In genomic region chr18:23072079-23072478, GRCh38 we compare ENCODE assay signal across 2 cellular contexts.
TF ChIP-seq lines count a peak whose summit lies in the region.

No MANE protein-coding gene starts in this region.

TF ChIP-seq in IMR-90, 13 proteins besides CTCF, POLR2A, EP300 and RAD21:
- no peak for TF ChIP-seq ELK1 (IDR thresholded peaks at IDR 0.05; ENCODE audit: borderline replicate concordance, low read depth, low read length)
- no peak for TF ChIP-seq RFX5 (IDR thresholded peaks at IDR 0.05; ENCODE audit: low read depth, low read length)
- no peak for TF ChIP-seq FOS (IDR thresholded peaks at IDR 0.05; ENCODE audit: low read depth, low read length)
- TF ChIP-seq MAFK (IDR thresholded peaks at IDR 0.05; ENCODE audit: low read depth, low read length) = no peak
- TF ChIP-seq CEBPB (IDR thresholded peaks at IDR 0.05; ENCODE audit: low read depth, low read length) = no peak
- no peak for TF ChIP-seq SMC3 (IDR thresholded peaks at IDR 0.05; ENCODE audit: low read depth, low read length)
- TF ChIP-seq MXI1 (IDR thresholded peaks at IDR 0.05; ENCODE audit: borderline replicate concordance, low read depth, low read length) = no peak
- TF ChIP-seq, protein P1, sequence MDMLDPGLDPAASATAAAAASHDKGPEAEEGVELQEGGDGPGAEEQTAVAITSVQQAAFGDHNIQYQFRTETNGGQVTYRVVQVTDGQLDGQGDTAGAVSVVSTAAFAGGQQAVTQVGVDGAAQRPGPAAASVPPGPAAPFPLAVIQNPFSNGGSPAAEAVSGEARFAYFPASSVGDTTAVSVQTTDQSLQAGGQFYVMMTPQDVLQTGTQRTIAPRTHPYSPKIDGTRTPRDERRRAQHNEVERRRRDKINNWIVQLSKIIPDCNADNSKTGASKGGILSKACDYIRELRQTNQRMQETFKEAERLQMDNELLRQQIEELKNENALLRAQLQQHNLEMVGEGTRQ (IDR thresholded peaks at IDR 0.05; ENCODE audit: low read depth, low read length) = no peak
- no peak for TF ChIP-seq RCOR1 (IDR thresholded peaks at IDR 0.05; ENCODE audit: insufficient replicate concordance, low read length)
- no peak for TF ChIP-seq MAZ (IDR thresholded peaks at IDR 0.05; ENCODE audit: borderline replicate concordance, low read depth, low read length)
- no peak for TF ChIP-seq CHD1 (IDR thresholded peaks at IDR 0.05; ENCODE audit: low read depth, low read length)
- TF ChIP-seq BHLHE40 (IDR thresholded peaks at IDR 0.05; ENCODE audit: low read depth, low read length) = no peak

TF ChIP-seq in HepG2, 621 proteins besides CTCF, POLR2A, EP300 and RAD21:
- TF ChIP-seq ZNF382 (CRISPR knock-in tag; IDR thresholded peaks at IDR 0.05; ENCODE audit: borderline replicate concordance) (no peak), NR2F6 (IDR thresholded peaks at IDR 0.05) (no peak), NR2F6 (CRISPR knock-in tag; IDR thresholded peaks at IDR 0.05) (no peak), TEAD3 (CRISPR knock-in tag; optimal IDR thresholded peaks at IDR 0.05; ENCODE audit: borderline replicate concordance) (no peak), PHB2 (IDR thresholded peaks at IDR 0.05; ENCODE audit: partially characterized antibody) (no peak), ZNF780A (CRISPR knock-in tag; IDR thresholded peaks at IDR 0.05) (no peak), KAT7 (CRISPR knock-in tag; IDR thresholded peaks at IDR 0.05; ENCODE audit: borderline replicate concordance) (no peak), MATR3 (CRISPR knock-in tag; IDR thresholded peaks at IDR 0.05) (no peak), ZNF460 (CRISPR knock-in tag; IDR thresholded peaks at IDR 0.05; ENCODE audit: borderline replicate concordance) (no peak), IRF2 (CRISPR knock-in tag; IDR thresholded peaks at IDR 0.05) (no peak), REL (CRISPR knock-in tag; conservative IDR thresholded peaks at IDR 0.05) (no peak), ZNF468 (CRISPR knock-in tag; IDR thresholded peaks at IDR 0.05) (no peak), NCOA5 (CRISPR knock-in tag; IDR thresholded peaks at IDR 0.05) (no peak)
